25 cellular contexts compared by ENCODE assay signal in the genomic region with DNA sequence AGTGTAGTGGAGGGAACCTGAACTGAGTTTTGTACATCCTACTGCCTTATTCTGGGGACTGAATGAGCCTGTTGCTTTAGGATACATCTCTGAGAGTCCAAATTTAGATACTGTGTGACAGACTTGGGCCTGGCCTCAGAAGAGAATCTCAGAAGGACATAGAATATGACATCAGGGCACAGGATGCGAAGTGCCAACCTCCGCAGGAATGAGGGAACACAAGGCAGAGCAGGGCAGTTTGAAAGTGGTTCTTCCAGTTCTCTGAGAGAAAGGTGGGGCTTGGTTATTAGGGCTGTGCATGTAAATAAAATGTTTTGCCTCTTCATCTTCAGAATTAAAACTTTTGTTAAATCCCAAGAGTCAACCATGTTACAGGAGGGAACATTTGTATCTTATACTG. TPM values are rescaled to one million over a fixed set of nuclear protein-coding genes. Genes with fewer than 3 reads are reported as not detected.
DNase-seq lines count a peak whose midpoint lies in the region; ATAC-seq and TF ChIP-seq lines count a peak whose summit lies in the region.
"Had no signal": no experiment of that assay in that cellular context is flagged by ENCODE, and none has a peak within 500 bp of the region (broad histone marks: within the 10 kb centered on the region; RNA-seq: fewer than 3 reads in every experiment).

No MANE protein-coding gene starts in this region.

- DNase-seq in NCI-H510A treated with DMSO at 0.1 percent for 48 hours (lab: John Stamatoyannopoulos, UW) (peak; percentile 48), NCI-H510A (lab: John Stamatoyannopoulos, UW) (no peak), memory B cell (ENCODE audit: low spot score in 2 of 2) (no peak), NCI-H1417 treated with DMSO at 0.1 percent for 48 hours (lab: John Stamatoyannopoulos, UW) (no peak), T-helper 17 cell (no peak), Kasumi-1 (lab: John Stamatoyannopoulos, UW) (no peak)
- peak in 1 of 7 experiments; percentile 21 for DNase-seq in CD8-positive, alpha-beta T cell
- DNase-seq in activated CD8-positive, alpha-beta T cell treated with anti-CD3 and anti-CD28 coated beads for 36 hours, result no peak
- DNase-seq: activated CD4-positive, alpha-beta T cell treated with anti-CD3 and anti-CD28 coated beads for 4 hours; activated CD8-positive, alpha-beta memory T cell treated with anti-CD3 and anti-CD28 coated beads, Interleukin-2, amount 10 ng/mL, durations not matched to agents 7 days and 5 days; activated naive CD4-positive, alpha-beta T cell treated with anti-CD3 and anti-CD28 coated beads, Interleukin-2, amount 50 U/mL, for 16 hours; anterior cingulate cortex; colonic mucosa; hypothalamus; left ventricle myocardium superior; NCI-H1092 treated with DMSO at 0.1 percent for 48 hours; NCI-H1930; NCI-H226; nephron progenitor cell; stimulated activated naive CD8-positive, alpha-beta T cell treated with anti-CD3 and anti-CD28 coated beads, Interleukin-15, amount 100 ng/mL, for 72 hours; thyroid gland had no signal

- no peak overlapping the region for H3K4me3 ChIP-seq in CD8-positive, alpha-beta T cell (ENCODE audit: low read depth, low read length)
- H3K4me3 ChIP-seq: colonic mucosa, skin epidermis, thyroid gland had no signal

- no peaks in the 10 kb centered on the region for H3K9me3 ChIP-seq in CD8-positive, alpha-beta T cell (ENCODE audit: low read length)
- H3K9me3 ChIP-seq in T-helper 17 cell (ENCODE audit: control insufficient read depth, low read length, poor library complexity, severe bottlenecking), result no peaks in the 10 kb centered on the region
- H3K9me3 ChIP-seq: colonic mucosa, thyroid gland had no signal

- TF ChIP-seq CTCF in CD8-positive, alpha-beta T cell (IDR thresholded peaks at IDR 0.05), result no peak
- no peak for TF ChIP-seq CTCF in activated CD8-positive, alpha-beta T cell treated with anti-CD3 and anti-CD28 coated beads for 36 hours (IDR thresholded peaks at IDR 0.05)

- no peaks in the 10 kb centered on the region for H3K27me3 ChIP-seq in CD8-positive, alpha-beta T cell (ENCODE audit: insufficient read depth, low read length)
- H3K27me3 ChIP-seq: colonic mucosa, thyroid gland had no signal

- H3K4me1 ChIP-seq in CD8-positive, alpha-beta T cell (ENCODE audit: insufficient read depth, low read length), result peaks cover 70% of the 10 kb centered on the region
- H3K4me1 ChIP-seq: colonic mucosa, thyroid gland had no signal

- H3K4me3 Mint-ChIP-seq in CD8-positive, alpha-beta T cell, result no peak overlapping the region
- no peak overlapping the region for H3K4me3 Mint-ChIP-seq in activated CD8-positive, alpha-beta T cell treated with anti-CD3 and anti-CD28 coated beads for 36 hours
- no peak overlapping the region for H3K4me3 Mint-ChIP-seq in memory B cell
- no peak overlapping the region for H3K4me3 Mint-ChIP-seq in T-helper 17 cell
- H3K4me3 Mint-ChIP-seq: activated CD8-positive, alpha-beta memory T cell treated with anti-CD3 and anti-CD28 coated beads, Interleukin-2, amount 10 ng/mL, durations not matched to agents 7 days and 5 days; mesothelial cell of epicardium; nephron progenitor cell; stimulated activated naive CD8-positive, alpha-beta T cell treated with anti-CD3 and anti-CD28 coated beads, Interleukin-15, amount 100 ng/mL, for 72 hours; T-helper 1 cell treated with Interleukin-12 subunit alpha and Interleukin-12 subunit beta and Interleukin-4 antibody, amounts not matched to agents 30 μg/mL and 1 μg/mL, for 36 hours had no signal

- no peaks in the 10 kb centered on the region for H3K36me3 ChIP-seq in CD8-positive, alpha-beta T cell (ENCODE audit: insufficient read depth, low read length)
- H3K36me3 ChIP-seq: colonic mucosa, thyroid gland had no signal

- peaks cover 4% of the 10 kb centered on the region for H3K9me3 Mint-ChIP-seq in CD8-positive, alpha-beta T cell
- peaks cover 11% of the 10 kb centered on the region for H3K9me3 Mint-ChIP-seq in activated CD8-positive, alpha-beta T cell treated with anti-CD3 and anti-CD28 coated beads for 36 hours
- peaks cover 4% of the 10 kb centered on the region for H3K9me3 Mint-ChIP-seq in memory B cell

- POLR2A ChIA-PET in CD8-positive, alpha-beta T cell (lab: Charles Lee), result no interaction called here
- POLR2A ChIA-PET in activated CD8-positive, alpha-beta T cell treated with anti-CD3 and anti-CD28 coated beads for 36 hours (lab: Charles Lee), result interaction anchor here (0.6 kb wide), 1 partner anchor 90 kb away, joined by 3 read pairs; no protein-coding TSS in a partner anchor

- intact Hi-C loops in CD8-positive, alpha-beta T cell (cut with DNase I, micrococcal nuclease), result loop anchor here in 1 of 2 experiments (2.0 kb wide), 1 partner anchor 23 kb away; the partner anchor contains the start of gene TRAF5
- intact Hi-C loops in activated CD8-positive, alpha-beta T cell treated with anti-CD3 and anti-CD28 coated beads for 36 hours (cut with micrococcal nuclease), result no loop called here

- peaks cover 46% of the 10 kb centered on the region for H3K36me3 Mint-ChIP-seq in CD8-positive, alpha-beta T cell
- peaks cover 44% of the 10 kb centered on the region for H3K36me3 Mint-ChIP-seq in activated CD8-positive, alpha-beta T cell treated with anti-CD3 and anti-CD28 coated beads for 36 hours (ENCODE audit: low read depth)
- H3K36me3 Mint-ChIP-seq in memory B cell (peaks cover 23% of the 10 kb centered on the region), T-helper 17 cell (ENCODE audit: low read depth) (no peaks in the 10 kb centered on the region)

- CTCF ChIA-PET in CD8-positive, alpha-beta T cell (lab: Charles Lee), result interaction anchor here (1.2 to 2.7 kb wide), 2 partner anchors 26 kb away, joined by 6 to 18 read pairs; no protein-coding TSS in a partner anchor
- CTCF ChIA-PET in activated CD8-positive, alpha-beta T cell treated with anti-CD3 and anti-CD28 coated beads for 36 hours (lab: Charles Lee), result interaction anchor here (1.0 to 3.8 kb wide), 3 partner anchors 22 to 165 kb away, joined by 3 to 14 read pairs (median 5); no protein-coding TSS in a partner anchor

- H3K27ac Mint-ChIP-seq in CD8-positive, alpha-beta T cell, result peak overlapping the region; percentile 61
- H3K27ac Mint-ChIP-seq in activated CD8-positive, alpha-beta T cell treated with anti-CD3 and anti-CD28 coated beads for 36 hours, result peak overlapping the region; percentile 14
- H3K27ac Mint-ChIP-seq in memory B cell (peak overlapping the region; percentile 85), T-helper 17 cell (no peak overlapping the region)
- H3K27ac Mint-ChIP-seq: activated CD8-positive, alpha-beta memory T cell treated with anti-CD3 and anti-CD28 coated beads, Interleukin-2, amount 10 ng/mL, durations not matched to agents 7 days and 5 days; mesothelial cell of epicardium; nephron progenitor cell; T-helper 1 cell treated with Interleukin-12 subunit alpha and Interleukin-12 subunit beta and Interleukin-4 antibody, amounts not matched to agents 30 μg/mL and 1 μg/mL, for 36 hours had no signal

- peaks cover 87% of the 10 kb centered on the region for H3K4me1 Mint-ChIP-seq in CD8-positive, alpha-beta T cell (ENCODE audit: low read depth)
- peaks cover 82% of the 10 kb centered on the region for H3K4me1 Mint-ChIP-seq in activated CD8-positive, alpha-beta T cell treated with anti-CD3 and anti-CD28 coated beads for 36 hours (ENCODE audit: low read depth)
- H3K4me1 Mint-ChIP-seq in memory B cell (peaks cover 54% of the 10 kb centered on the region), T-helper 17 cell (peaks cover 52% of the 10 kb centered on the region)

- no peaks in the 10 kb centered on the region for H3K27me3 Mint-ChIP-seq in CD8-positive, alpha-beta T cell (ENCODE audit: low read depth)
- no peaks in the 10 kb centered on the region for H3K27me3 Mint-ChIP-seq in activated CD8-positive, alpha-beta T cell treated with anti-CD3 and anti-CD28 coated beads for 36 hours
- H3K27me3 Mint-ChIP-seq in memory B cell (no peaks in the 10 kb centered on the region), T-helper 17 cell (no peaks in the 10 kb centered on the region)
- H3K27me3 Mint-ChIP-seq: activated CD8-positive, alpha-beta memory T cell treated with anti-CD3 and anti-CD28 coated beads, Interleukin-2, amount 10 ng/mL, durations not matched to agents 7 days and 5 days; stimulated activated naive CD8-positive, alpha-beta T cell treated with anti-CD3 and anti-CD28 coated beads, Interleukin-15, amount 100 ng/mL, for 72 hours had no signal

- ATAC-seq in CD8-positive, alpha-beta T cell, result no peak
- no peak for ATAC-seq in activated CD8-positive, alpha-beta T cell treated with anti-CD3 and anti-CD28 coated beads for 36 hours
- ATAC-seq in memory B cell (ENCODE audit: low read depth), result no peak
- ATAC-seq in T-helper 17 cell, result no peak
- ATAC-seq: activated CD8-positive, alpha-beta memory T cell treated with anti-CD3 and anti-CD28 coated beads, Interleukin-2, amount 10 ng/mL, durations not matched to agents 7 days and 5 days; left ventricle myocardium superior; stimulated activated naive CD8-positive, alpha-beta T cell treated with anti-CD3 and anti-CD28 coated beads, Interleukin-15, amount 100 ng/mL, for 72 hours had no signal

- no peak overlapping the region for H3K27ac ChIP-seq in CD8-positive, alpha-beta T cell (ENCODE audit: low read depth, low read length)
- H3K27ac ChIP-seq: colonic mucosa, RWPE1, skin epidermis, thyroid gland had no signal

RNA-seq across cellular contexts. Expression of gene TRAF5, which starts 23.1 kb away (rescaled TPM):
- total RNA-seq in CD8-positive, alpha-beta T cell, result 10 to 100 TPM; 20.5 to 24.0 TPM
- total RNA-seq in activated CD8-positive, alpha-beta T cell treated with anti-CD3 and anti-CD28 coated beads for 36 hours, result 10 to 100 TPM; 40.6 to 42.5 TPM
- 10 to 100 TPM; 52.3 to 59.9 TPM for total RNA-seq in T-helper 17 cell
